Comparison of ENCODE assay signal across 8 cellular contexts in genomic region chr10:124741281-124741921, GRCh38. TPM values are rescaled to one million over a fixed set of nuclear protein-coding genes. Genes with fewer than 3 reads are reported as not detected.
A peak's percentile ranks its signal among the peaks of the same experiment; 100 is the strongest.
DNase-seq lines count a peak whose midpoint lies in the region; ATAC-seq and TF ChIP-seq lines count a peak whose summit lies in the region.

No MANE protein-coding gene starts in this region.

- H3K4me1 ChIP-seq in liver (ENCODE audit: control insufficient read depth in 4 of 4, insufficient read depth in 4 of 4, low read length in 3 of 4) = peaks cover 13 to 68% (median 61%) of the 10 kb centered on the region in 4 donors

- peak overlapping the region in 1 of 2 donors; percentile 27 for H3K9ac ChIP-seq in liver (ENCODE audit: low read depth in 1 of 2, low read length in 2 of 2)

- H3K27ac ChIP-seq in liver (ENCODE audit: low read depth in 1 of 2, low read length in 2 of 2) = peak overlapping the region; percentile 71 to 85

- H3K36me3 ChIP-seq in liver (ENCODE audit: control insufficient read depth in 4 of 4, insufficient read depth in 3 of 4, low read depth in 1 of 4, low read length in 3 of 4) = no peaks in the 10 kb centered on the region

- TF ChIP-seq CTCF in liver (IDR thresholded peaks at IDR 0.05; ENCODE audit: low read depth, low read length, missing input control) = peak; percentile 81

- no peak overlapping the region for H3K4me3 ChIP-seq in liver (ENCODE audit: low read depth in 1 of 3, low read length in 3 of 3)

- H3K9me3 ChIP-seq in liver (ENCODE audit: control insufficient read depth in 4 of 4, low read length in 3 of 4) = no peaks in the 10 kb centered on the region

- DNase-seq in activated gamma-delta T cell treated with Interleukin-2 at 50 U/mL for 16 hours = peak; percentile 76
- no peak for DNase-seq in activated gamma-delta T cell (lab: John Stamatoyannopoulos, UW)
- DNase-seq in NCI-H2227 treated with DMSO at 0.1 percent for 48 hours (lab: John Stamatoyannopoulos, UW) = peak; percentile 36
- DNase-seq in activated CD4-positive, alpha-beta T cell treated with anti-CD3 and anti-CD28 coated beads for 1 hour = peak; percentile 59
- DNase-seq in dedifferentiated amniotic fluid mesenchymal stem cell (ENCODE audit: extremely low spot score) = peak; percentile 56
- peak; percentile 80 for DNase-seq in stimulated activated CD4-positive, alpha-beta T cell treated with anti-CD3 and anti-CD28 coated beads, Interleukin-4, amount 100 ng/mL, for 24 hours

- WGBS in liver = 27% methylated on average over 13 of the region's 13 CpGs

- TF ChIP-seq RAD21 in liver (IDR thresholded peaks at IDR 0.05) = peak; percentile 81 to 85

- H3K27me3 ChIP-seq in liver (ENCODE audit: control insufficient read depth in 4 of 4, insufficient read depth in 4 of 4, low read length in 3 of 4) = no peaks in the 10 kb centered on the region

- ATAC-seq in HG02973 (IDR thresholded peaks at IDR 0.05; ENCODE audit: unreplicated experiment) = peak; percentile 35

TF ChIP-seq in liver, 16 proteins besides CTCF, POLR2A, EP300 and RAD21:
- no peak for TF ChIP-seq FOXA2 (IDR thresholded peaks at IDR 0.05)
- no peak for TF ChIP-seq EGR1 (IDR thresholded peaks at IDR 0.05; ENCODE audit: low read depth in 2 of 2)
- TF ChIP-seq JUND (IDR thresholded peaks at IDR 0.05) = no peak
- TF ChIP-seq HNF4G (IDR thresholded peaks at IDR 0.05) = no peak
- TF ChIP-seq ZBTB33 (IDR thresholded peaks at IDR 0.05) = no peak
- peak in 1 of 2 donors; percentile 22 for TF ChIP-seq RXRA (IDR thresholded peaks at IDR 0.05)
- no peak for TF ChIP-seq ATF3 (IDR thresholded peaks at IDR 0.05)
- peak; percentile 61 for TF ChIP-seq NR2F2 (IDR thresholded peaks at IDR 0.05)
- no peak for TF ChIP-seq GABPA (IDR thresholded peaks at IDR 0.05 in 1 of 2, conservative IDR thresholded peaks at IDR 0.05 in 1 of 2)
- TF ChIP-seq TAF1 (conservative IDR thresholded peaks at IDR 0.05) = no peak
- no peak for TF ChIP-seq SP1 (IDR thresholded peaks at IDR 0.05)
- no peak for TF ChIP-seq YY1 (IDR thresholded peaks at IDR 0.05)
- no peak for TF ChIP-seq REST (IDR thresholded peaks at IDR 0.05)
- TF ChIP-seq HNF4A (conservative IDR thresholded peaks at IDR 0.05) = no peak
- no peak for TF ChIP-seq MAX (IDR thresholded peaks at IDR 0.05)
- TF ChIP-seq FOXA1 (IDR thresholded peaks at IDR 0.05) = no peak

RNA-seq across cellular contexts. Expression of gene FAM53B, which starts 2.8 kb away (rescaled TPM):
- 10 to 100 TPM; 10.2 to 24.0 TPM for total RNA-seq in liver
- polyA plus RNA-seq in liver = 1 to 10 TPM; 1.1 to 2.3 TPM

RNA-seq across cellular contexts. Expression of gene EEF1AKMT2, which starts 50.3 kb away (rescaled TPM):
- 10 to 100 TPM; 10.0 to 12.7 TPM for total RNA-seq in liver
- polyA plus RNA-seq in liver = 1 to 10 TPM; 5.9 to 7.0 TPM
